8 cellular contexts compared by ENCODE assay signal in genomic region chr9:86354048-86354881, GRCh38. TPM values are rescaled to one million over a fixed set of nuclear protein-coding genes. Genes with fewer than 3 reads are reported as not detected.
DNase-seq lines count a peak whose midpoint lies in the region; ATAC-seq and TF ChIP-seq lines count a peak whose summit lies in the region.

A gene with protein sequence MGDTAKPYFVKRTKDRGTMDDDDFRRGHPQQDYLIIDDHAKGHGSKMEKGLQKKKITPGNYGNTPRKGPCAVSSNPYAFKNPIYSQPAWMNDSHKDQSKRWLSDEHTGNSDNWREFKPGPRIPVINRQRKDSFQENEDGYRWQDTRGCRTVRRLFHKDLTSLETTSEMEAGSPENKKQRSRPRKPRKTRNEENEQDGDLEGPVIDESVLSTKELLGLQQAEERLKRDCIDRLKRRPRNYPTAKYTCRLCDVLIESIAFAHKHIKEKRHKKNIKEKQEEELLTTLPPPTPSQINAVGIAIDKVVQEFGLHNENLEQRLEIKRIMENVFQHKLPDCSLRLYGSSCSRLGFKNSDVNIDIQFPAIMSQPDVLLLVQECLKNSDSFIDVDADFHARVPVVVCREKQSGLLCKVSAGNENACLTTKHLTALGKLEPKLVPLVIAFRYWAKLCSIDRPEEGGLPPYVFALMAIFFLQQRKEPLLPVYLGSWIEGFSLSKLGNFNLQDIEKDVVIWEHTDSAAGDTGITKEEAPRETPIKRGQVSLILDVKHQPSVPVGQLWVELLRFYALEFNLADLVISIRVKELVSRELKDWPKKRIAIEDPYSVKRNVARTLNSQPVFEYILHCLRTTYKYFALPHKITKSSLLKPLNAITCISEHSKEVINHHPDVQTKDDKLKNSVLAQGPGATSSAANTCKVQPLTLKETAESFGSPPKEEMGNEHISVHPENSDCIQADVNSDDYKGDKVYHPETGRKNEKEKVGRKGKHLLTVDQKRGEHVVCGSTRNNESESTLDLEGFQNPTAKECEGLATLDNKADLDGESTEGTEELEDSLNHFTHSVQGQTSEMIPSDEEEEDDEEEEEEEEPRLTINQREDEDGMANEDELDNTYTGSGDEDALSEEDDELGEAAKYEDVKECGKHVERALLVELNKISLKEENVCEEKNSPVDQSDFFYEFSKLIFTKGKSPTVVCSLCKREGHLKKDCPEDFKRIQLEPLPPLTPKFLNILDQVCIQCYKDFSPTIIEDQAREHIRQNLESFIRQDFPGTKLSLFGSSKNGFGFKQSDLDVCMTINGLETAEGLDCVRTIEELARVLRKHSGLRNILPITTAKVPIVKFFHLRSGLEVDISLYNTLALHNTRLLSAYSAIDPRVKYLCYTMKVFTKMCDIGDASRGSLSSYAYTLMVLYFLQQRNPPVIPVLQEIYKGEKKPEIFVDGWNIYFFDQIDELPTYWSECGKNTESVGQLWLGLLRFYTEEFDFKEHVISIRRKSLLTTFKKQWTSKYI (N-terminal part only) (minus strand): TSS chr9:86354410. CDS start chr9:86353199, 1,211 bp downstream.

- peak within 1 kb of the TSS; percentile 98 for H3K4me3 Mint-ChIP-seq in activated T-cell treated with anti-CD3 and anti-CD28 coated beads, Interleukin-2, amount 50 U/mL, for 24 hours

- H3K4me3 ChIP-seq in Jurkat, Clone E6-1 (ENCODE audit: low read length) = peak within 1 kb of the TSS; percentile 98
- peak within 1 kb of the TSS; percentile 75 to 77 for H3K4me3 ChIP-seq in esophagus (ENCODE audit: low read depth in 1 of 2, low read length in 2 of 2)
- H3K4me3 ChIP-seq in mucosa of stomach (ENCODE audit: low read length) = peak within 1 kb of the TSS; percentile 92

- H3K4me1 ChIP-seq in esophagus (ENCODE audit: control insufficient read depth in 2 of 2, insufficient read depth in 2 of 2, low read length in 1 of 2) (peaks cover 0 to 2% of the 10 kb centered on the region in 2 donors), mucosa of stomach (ENCODE audit: control insufficient read depth, insufficient read depth, low read length) (peaks cover 17% of the 10 kb centered on the region)

- peak; percentile 96 for DNase-seq in DMS53 (lab: John Stamatoyannopoulos, UW)
- DNase-seq in Jurkat, Clone E6-1 (ENCODE audit: low read depth, low spot score) = peak; percentile 85
- peak; percentile 99 for DNase-seq in activated T-cell treated with anti-CD3 and anti-CD28 coated beads, Interleukin-2, amount 50 U/mL, for 24 hours
- DNase-seq in stimulated activated CD8-positive, alpha-beta memory T cell treated with anti-CD3 and anti-CD28 coated beads, Interleukin-4, amount 100 ng/mL, for 48 hours = peak; percentile 98

- WGBS in esophagus, 2 donors = 0% methylated on average over 83 to 85 of the region's 85 CpGs

- peaks cover 33% of the 10 kb centered on the region for H3K4me1 Mint-ChIP-seq in activated T-cell treated with anti-CD3 and anti-CD28 coated beads, Interleukin-2, amount 50 U/mL, for 24 hours (ENCODE audit: low read depth)

- H3K36me3 ChIP-seq in esophagus (ENCODE audit: control insufficient read depth in 2 of 2, insufficient read depth in 2 of 2, low read length in 1 of 2) (no peaks in the 10 kb centered on the region), mucosa of stomach (ENCODE audit: control insufficient read depth, insufficient read depth, low read length) (no peaks in the 10 kb centered on the region)

- H3K27ac ChIP-seq in esophagus (ENCODE audit: low read depth in 2 of 2, low read length in 1 of 2) = peak within 1 kb of the TSS; percentile 91 to 99

- no peaks in the 10 kb centered on the region for H3K9me3 ChIP-seq in esophagus (ENCODE audit: control insufficient read depth in 2 of 2, insufficient read depth in 1 of 2, low read depth in 1 of 2, low read length in 1 of 2)
- no peaks in the 10 kb centered on the region for H3K9me3 ChIP-seq in mucosa of stomach (ENCODE audit: control insufficient read depth, low read length)

- no peaks in the 10 kb centered on the region for H3K27me3 ChIP-seq in esophagus (ENCODE audit: control insufficient read depth in 1 of 2, insufficient read depth in 2 of 2, low read length in 2 of 2)
- H3K27me3 ChIP-seq in mucosa of stomach (ENCODE audit: control insufficient read depth, insufficient read depth, low read length) = no peaks in the 10 kb centered on the region

- H3K27me3 Mint-ChIP-seq in activated T-cell treated with anti-CD3 and anti-CD28 coated beads, Interleukin-2, amount 50 U/mL, for 24 hours = no peaks in the 10 kb centered on the region

- H3K9me3 Mint-ChIP-seq in activated T-cell treated with anti-CD3 and anti-CD28 coated beads, Interleukin-2, amount 50 U/mL, for 24 hours = no peaks in the 10 kb centered on the region

- H3K27ac Mint-ChIP-seq in activated T-cell treated with anti-CD3 and anti-CD28 coated beads, Interleukin-2, amount 50 U/mL, for 24 hours = peak within 1 kb of the TSS; percentile 98

- H3K36me3 Mint-ChIP-seq in activated T-cell treated with anti-CD3 and anti-CD28 coated beads, Interleukin-2, amount 50 U/mL, for 24 hours (ENCODE audit: low read depth) = peaks cover 46% of the 10 kb centered on the region

- peak within 1 kb of the TSS; percentile 98 for H3K9ac ChIP-seq in mucosa of stomach (ENCODE audit: low read length)

- ATAC-seq in GM21717 (IDR thresholded peaks at IDR 0.05; ENCODE audit: unreplicated experiment) = peak; percentile 79

TF ChIP-seq in PFSK-1, 5 proteins besides CTCF, POLR2A, EP300 and RAD21:
- TF ChIP-seq REST (IDR thresholded peaks at IDR 0.05; ENCODE audit: insufficient read depth in 1 of 2, low read depth in 2 of 2, low read length in 2 of 2) = 0 out of 4 replicates have a peak, but pooled peaks of 1 of the 2 experiments have one; percentile 5
- TF ChIP-seq TAF1 (IDR thresholded peaks at IDR 0.05; ENCODE audit: borderline replicate concordance, insufficient read depth, low read length) = peak; percentile 75; the same call in 1 of the 2 replicates
- TF ChIP-seq FOXP2 (optimal IDR thresholded peaks at IDR 0.05; ENCODE audit: borderline replicate concordance, extremely low read depth, extremely low read length, insufficient read depth) = peak; percentile 98
- TF ChIP-seq SIN3A (IDR thresholded peaks at IDR 0.05; ENCODE audit: borderline replicate concordance, insufficient read depth, low read length) = peak; percentile 13; the same call in 1 of the 2 replicates
- peak; percentile 61; the same call in 1 of the 2 replicates for TF ChIP-seq POLR2AphosphoS5 (IDR thresholded peaks at IDR 0.05; ENCODE audit: low read depth, low read length)

RNA-seq across cellular contexts. Expression of the gene that starts here (rescaled TPM):
- polyA plus RNA-seq in Jurkat, Clone E6-1 (2012; ENCODE audit: insufficient read depth, insufficient read length) = 19.8 TPM
- polyA plus RNA-seq in PFSK-1 (2012; ENCODE audit: insufficient read length, low read depth) = 2.6 TPM
- polyA plus RNA-seq in esophagus = 10 to 100 TPM; 23.5 to 35.4 TPM

Comparison
In these comparisons a context has a peak if more than half of its experiments do, and no peak if none do; other contexts are left out.
1. Peak in every context shown above with its lines: DNase-seq, ATAC-seq, H3K4me3 ChIP-seq and H3K27ac ChIP-seq.